11 cellular contexts compared by ENCODE assay signal in the genomic region with DNA sequence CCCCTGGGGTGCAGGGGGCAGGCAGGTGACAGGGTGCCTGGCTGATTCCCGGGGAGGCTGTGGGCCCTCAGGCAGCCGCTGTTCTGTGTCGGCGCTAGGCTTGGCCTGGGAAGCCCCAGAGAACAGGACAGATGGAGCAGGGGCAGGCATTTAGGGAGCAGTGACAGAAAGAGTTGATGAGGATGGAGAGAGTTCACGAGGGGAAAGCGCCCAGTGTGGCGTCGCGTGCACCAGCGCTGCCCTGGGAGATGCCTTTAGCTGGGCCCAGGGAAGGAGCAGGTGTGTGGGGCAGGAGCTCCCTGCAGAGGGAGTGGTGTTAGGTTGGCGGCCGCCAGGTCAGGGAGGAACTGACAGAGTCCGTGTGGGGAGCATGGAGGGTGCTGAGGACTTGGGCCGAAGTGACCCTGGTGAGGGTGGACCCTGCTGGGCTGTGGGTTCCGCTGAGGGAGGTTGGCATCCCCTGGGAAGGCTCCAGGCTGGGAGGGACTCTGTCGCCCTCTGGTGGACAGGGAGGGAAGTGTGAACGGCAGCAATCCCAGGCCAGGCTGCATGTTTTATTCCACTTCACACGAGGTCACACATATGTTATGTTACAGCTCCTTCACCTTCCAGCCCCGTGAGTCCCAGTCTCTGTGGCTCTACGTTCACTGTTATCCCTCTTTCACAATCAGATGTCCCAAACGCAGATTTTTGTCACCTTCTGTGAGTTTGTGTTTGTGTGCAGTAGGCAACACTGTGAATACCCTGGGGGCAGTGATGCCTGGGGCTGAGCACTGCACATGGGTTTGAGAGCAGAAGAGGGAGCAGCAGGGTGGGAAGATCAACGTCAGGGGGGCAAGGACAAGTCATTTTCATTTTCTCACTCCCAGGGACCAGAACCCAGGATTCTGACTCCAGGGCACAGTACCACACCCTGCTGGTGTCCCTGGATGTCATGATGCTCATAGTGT. TPM values are rescaled to one million over a fixed set of nuclear protein-coding genes. Genes with fewer than 3 reads are reported as not detected.
DNase-seq lines count a peak whose midpoint lies in the region; ATAC-seq, FAIRE-seq and TF ChIP-seq lines count a peak whose summit lies in the region.
"Not testable (repeated sequence)": the region's sequence is repeated elsewhere in the genome, so short reads cannot be mapped to it uniquely, and the experiment has no call there.
"Had no signal": no experiment of that assay in that cellular context is flagged by ENCODE, and none has a peak within 500 bp of the region (broad histone marks: within the 10 kb centered on the region; RNA-seq: fewer than 3 reads in every experiment).

No MANE protein-coding gene starts in this region.

- H3K27ac Mint-ChIP-seq in activated T-cell treated with anti-CD3 and anti-CD28 coated beads, Interleukin-2, amount 50 U/mL, for 72 hours, result not testable (repeated sequence)

- peak; percentile 29 for TF ChIP-seq CTCF in A549 (IDR thresholded peaks at IDR 0.05)
- peak; percentile 30 for TF ChIP-seq CTCF in GM12865 (IDR thresholded peaks at IDR 0.05; ENCODE audit: insufficient read depth, low read depth, low read length, missing control alignments)
- TF ChIP-seq CTCF in MM.1S (IDR thresholded peaks at IDR 0.05; ENCODE audit: low read length), result peak; percentile 43
- peak; percentile 46 for TF ChIP-seq CTCF in WERI-Rb-1 (IDR thresholded peaks at IDR 0.05; ENCODE audit: low read depth, low read length)
- peak in 30 of 56 donors; percentile 10 to 56 (median 32) for TF ChIP-seq CTCF in dorsolateral prefrontal cortex (IDR thresholded peaks at IDR 0.05 in 54 of 56, conservative IDR thresholded peaks at IDR 0.05 in 2 of 56; ENCODE audit: low read depth in 1 of 56, partially characterized antibody in 56 of 56)
- TF ChIP-seq CTCF in kidney epithelial cell (IDR thresholded peaks at IDR 0.05; ENCODE audit: insufficient read depth, low read length, poor library complexity, severe bottlenecking), result peak; percentile 31

- H3F3A ChIP-seq in MM.1S (ENCODE audit: insufficient read depth, low read length), result not testable (repeated sequence)

- peak in 1 of 2 experiments; percentile 27; a peak in 1 of 5 replicates for TF ChIP-seq RAD21 in A549 (conservative IDR thresholded peaks at IDR 0.05 in 1 of 2, IDR thresholded peaks at IDR 0.05 in 1 of 2)

- not testable (repeated sequence) for H3K36me3 ChIP-seq in MM.1S (replicated peaks; ENCODE audit: insufficient read depth, low read length); WERI-Rb-1; kidney epithelial cell (ENCODE audit: control insufficient read depth, insufficient read depth, low read length)

- intact Hi-C loops in dorsolateral prefrontal cortex (cut with DNase I), result not testable (repeated sequence)

- not testable (repeated sequence) for ATAC-seq in A549; activated T-cell treated with anti-CD3 and anti-CD28 coated beads, Interleukin-2, amount 50 U/mL, for 72 hours (replicated peaks in 1 of 2)

- peaks cover 12% of the 10 kb centered on the region for H3K4me1 ChIP-seq in A549
- H3K4me1 ChIP-seq in MM.1S (ENCODE audit: low read length), result not testable (repeated sequence)

- TF ChIP-seq EP300 in A549 (IDR thresholded peaks at IDR 0.05), result not testable (repeated sequence)

- H3K27me3 Mint-ChIP-seq in activated T-cell treated with anti-CD3 and anti-CD28 coated beads, Interleukin-2, amount 50 U/mL, for 72 hours (ENCODE audit: low read depth), result peaks cover 16% of the 10 kb centered on the region

- H3K4me1 Mint-ChIP-seq in activated T-cell treated with anti-CD3 and anti-CD28 coated beads, Interleukin-2, amount 50 U/mL, for 72 hours (ENCODE audit: low read depth), result not testable (repeated sequence)

- not testable (repeated sequence) for TF ChIP-seq POLR2A in A549 (IDR thresholded peaks at IDR 0.05; ENCODE audit: low read length)

- not testable (repeated sequence) for H4K20me1 ChIP-seq in MM.1S (ENCODE audit: insufficient read depth, low read length)

- not testable (repeated sequence) for H3K4me3 ChIP-seq in A549; GM12865 (ENCODE audit: low read depth, low read length); MM.1S (ENCODE audit: low read length); WERI-Rb-1 (ENCODE audit: low read depth, low read length); dorsolateral prefrontal cortex; kidney epithelial cell (ENCODE audit: low read depth, low read length)

- H3K36me3 Mint-ChIP-seq in activated T-cell treated with anti-CD3 and anti-CD28 coated beads, Interleukin-2, amount 50 U/mL, for 72 hours (ENCODE audit: insufficient read depth in 2 of 2), result not testable (repeated sequence)

- FAIRE-seq in A549 (lab: Jason Lieb, UNC), result not testable (repeated sequence)

- H3K27ac ChIP-seq in A549; MM.1S (ENCODE audit: low read length); WERI-Rb-1; dorsolateral prefrontal cortex: not testable (repeated sequence)

- not testable (repeated sequence) for H2AFZ ChIP-seq in MM.1S (ENCODE audit: low read length)

- not testable (repeated sequence) for H3K4me3 Mint-ChIP-seq in activated T-cell treated with anti-CD3 and anti-CD28 coated beads, Interleukin-2, amount 50 U/mL, for 72 hours

- H3K4me2 ChIP-seq in A549; MM.1S (ENCODE audit: low read depth, low read length): not testable (repeated sequence)

- DNase-seq in A549 (ENCODE audit: low read depth in 1 of 2, low spot score in 1 of 2) (peak in 1 of 2 experiments; percentile 13), GM12865 (ENCODE audit: low read depth) (peak; percentile 9), WERI-Rb-1 (peak; percentile 39)
- DNase-seq in MM.1S; dorsolateral prefrontal cortex; kidney epithelial cell (ENCODE audit: low read depth): not testable (repeated sequence)
- DNase-seq in activated T-cell treated with anti-CD3 and anti-CD28 coated beads, Interleukin-2, amount 50 U/mL, for 72 hours, result peak; percentile 34 to 52
- DNase-seq in stimulated activated CD4-positive, alpha-beta T cell treated with anti-CD3 and anti-CD28 coated beads, Interleukin-2, amount 100 ng/mL, for 24 hours, result peak; percentile 23 to 66

- H3K9ac ChIP-seq in MM.1S (ENCODE audit: low read length), result not testable (repeated sequence)

- H3K9me2 ChIP-seq in MM.1S (replicated peaks; ENCODE audit: insufficient read depth, low read length), result not testable (repeated sequence)

- CTCF ChIA-PET in A549 (lab: Yijun Ruan, JAX), result interaction anchor here (0.7 to 1.9 kb wide), 4 partner anchors 14 to 577 kb away, joined by 3 to 5 read pairs (median 4); no protein-coding TSS in a partner anchor

- 70% methylated on average over 21 of the region's 22 CpGs for WGBS in A549 (ENCODE audit: missing lambda C conversion rate)

- peaks cover 17% of the 10 kb centered on the region for H3K9me3 ChIP-seq in A549
- H3K9me3 ChIP-seq in MM.1S (replicated peaks; ENCODE audit: insufficient read depth, low read length); WERI-Rb-1 (ENCODE audit: severe bottlenecking): not testable (repeated sequence)

- POLR2A ChIA-PET in A549 (lab: Yijun Ruan, JAX), result not testable (repeated sequence)

- not testable (repeated sequence) for H3K27me3 ChIP-seq in MM.1S (replicated peaks; ENCODE audit: insufficient read depth, low read length); WERI-Rb-1 (ENCODE audit: insufficient read depth, low read depth, severe bottlenecking); dorsolateral prefrontal cortex; kidney epithelial cell (ENCODE audit: control insufficient read depth, insufficient read depth, low read length)

- H3K79me2 ChIP-seq in MM.1S (ENCODE audit: low read length), result not testable (repeated sequence)

- H3K9me3 Mint-ChIP-seq in activated T-cell treated with anti-CD3 and anti-CD28 coated beads, Interleukin-2, amount 50 U/mL, for 72 hours, result not testable (repeated sequence)

TF ChIP-seq in A549, 52 proteins besides CTCF, POLR2A, EP300 and RAD21:
- TF ChIP-seq, protein P1, sequence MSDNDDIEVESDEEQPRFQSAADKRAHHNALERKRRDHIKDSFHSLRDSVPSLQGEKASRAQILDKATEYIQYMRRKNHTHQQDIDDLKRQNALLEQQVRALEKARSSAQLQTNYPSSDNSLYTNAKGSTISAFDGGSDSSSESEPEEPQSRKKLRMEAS (IDR thresholded peaks at IDR 0.05), result peak; percentile 58
- TF ChIP-seq SMC3 (IDR thresholded peaks at IDR 0.05), result 0 out of 3 replicates have a peak, but pooled peaks have one; percentile 14

RNA-seq across cellular contexts. Expression of a gene that starts 1.7 kb away (rescaled TPM):
- 0.03 and 0.07 TPM in 2 replicates for polyA plus RNA-seq in A549 (2011; rRNA removed)
- not detected in 2 replicates for polyA plus RNA-seq in A549 (2012; cell fraction: cytosol; rRNA removed)
- polyA plus RNA-seq in A549 (2012; cell fraction: nucleus; rRNA removed), result not detected in 2 replicates
- polyA plus RNA-seq in A549 (2017; fragmentation: RNase III; extraction: RNeasy Plus Mini Kit Qiagen cat#74134 plus additional on column Dnase treatment), result 0.08 to 0.13 TPM in 2 of 3 replicates, not detected in the other
- polyA minus RNA-seq in A549 (2011; rRNA and poly(A)+ RNA removed), result not detected in 2 replicates
- not detected for total RNA-seq in activated T-cell treated with anti-CD3 and anti-CD28 coated beads, Interleukin-2, amount 50 U/mL, for 72 hours
- not detected for total RNA-seq in dorsolateral prefrontal cortex
- total RNA-seq in kidney epithelial cell, result not detected in 2 replicates
- total RNA-seq: ovary, Right ventricle myocardium inferior had no signal
- polyA plus RNA-seq: hepatocyte, ovary had no signal
